Comparison of ENCODE assay signal across 31 cellular contexts in the genomic region with DNA sequence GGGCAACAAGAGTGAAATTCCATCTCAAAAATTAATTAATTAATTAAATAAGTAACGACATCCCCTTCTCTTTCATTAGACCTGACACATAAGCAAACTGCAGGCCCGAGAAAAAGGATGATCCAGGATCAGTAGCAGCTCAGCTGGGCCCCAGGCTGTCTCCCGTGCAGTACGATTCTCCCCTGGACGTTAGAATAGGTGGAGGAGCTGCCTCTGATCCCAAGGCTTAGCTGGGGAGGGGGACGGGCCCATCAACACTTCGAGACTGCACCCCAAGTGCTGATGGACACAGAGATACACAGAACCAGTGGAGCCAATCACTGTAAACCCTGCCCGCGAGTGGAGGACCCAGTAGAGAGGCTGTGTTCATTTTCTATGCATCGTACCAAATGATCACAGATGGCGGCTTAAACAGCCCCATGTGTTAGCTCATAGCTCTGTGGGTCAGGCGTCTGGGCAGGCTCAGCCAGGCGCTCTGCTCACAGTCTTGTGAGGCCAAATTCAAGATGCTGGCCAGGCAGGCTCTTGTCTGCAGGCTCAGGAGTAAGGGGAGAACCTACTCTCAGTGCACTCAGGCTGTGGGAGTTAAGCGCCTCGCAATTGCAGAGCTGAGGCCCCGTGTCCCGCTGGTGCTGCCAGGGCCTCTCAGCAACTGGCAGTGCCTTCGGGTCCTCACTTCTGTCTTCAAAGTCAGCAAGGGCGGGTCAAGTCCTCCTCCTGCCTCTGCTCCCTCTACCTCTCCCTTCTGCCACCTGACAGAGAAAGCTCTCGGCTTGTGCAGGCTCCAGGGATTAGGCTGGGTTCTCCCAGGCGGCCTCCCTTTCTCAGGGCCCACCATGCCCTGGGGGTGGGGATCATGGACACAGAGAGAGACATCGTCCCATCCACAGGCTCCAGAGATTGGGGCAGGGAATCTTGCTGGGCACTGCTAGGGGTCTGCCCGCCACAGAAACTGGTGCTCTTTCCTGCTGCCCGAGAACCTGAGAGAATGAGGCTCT. TPM values are rescaled to one million over a fixed set of nuclear protein-coding genes. Genes with fewer than 3 reads are reported as not detected.
"Had no signal": no experiment of that assay in that cellular context is flagged by ENCODE, and none has a peak within 500 bp of the region (broad histone marks: within the 10 kb centered on the region; RNA-seq: fewer than 3 reads in every experiment).

No MANE protein-coding gene starts in this region.

- DNase-seq: activated CD4-positive, alpha-beta memory T cell treated with anti-CD3 and anti-CD28 coated beads for 36 hours; activated CD4-positive, alpha-beta T cell treated with anti-CD3 and anti-CD28 coated beads, Interleukin-2, amount 50 U/mL, for 1 hour; activated CD8-positive, alpha-beta memory T cell treated with anti-CD3 and anti-CD28 coated beads, Interleukin-2, amount 50 U/mL, for 4 hours; activated naive CD4-positive, alpha-beta T cell treated with anti-CD3 and anti-CD28 coated beads, Interleukin-2, amount 10 ng/mL, durations not matched to agents 7 days and 5 days; activated naive CD8-positive, alpha-beta T cell treated with anti-CD3 and anti-CD28 coated beads, Interleukin-2, amount 50 U/mL, for 24 hours; activated T-cell treated with anti-CD3 and anti-CD28 coated beads for 4 hours; activated T-cell treated with anti-CD3 and anti-CD28 coated beads, Interleukin-2, amount 50 U/mL, for 4 hours; anterior cingulate cortex; caudate nucleus; Kasumi-1; KG1; MG63; NCI-H1048; NCI-H1436 treated with DMSO at 0.1 percent for 48 hours; NCI-H1694 treated with DMSO at 0.1 percent for 48 hours; NCI-H2029; NCI-H2171; NCI-H510A; NCI-H69; NK-92 treated with Interleukin-12 subunit alpha and Interleukin-12 subunit beta, amount 100 ng/mL, for 24 hours; PC-3; SIG-M5; SW 1271; T-helper 1 cell; T-helper 2 cell; T-helper 9 cell had no signal

- H3K27me3 ChIP-seq: MG63 had no signal

- H3K9me3 ChIP-seq: MG63 had no signal

- H3K27ac ChIP-seq: RWPE1 had no signal

- ATAC-seq: activated naive CD8-positive, alpha-beta T cell treated with anti-CD3 and anti-CD28 coated beads, Interleukin-2, amount 50 U/mL, for 24 hours; activated T-cell treated with anti-CD3 and anti-CD28 coated beads, Interleukin-2, amount 50 U/mL, for 4 hours; PC-3; Right ventricle myocardium inferior had no signal

- H3K4me3 ChIP-seq: MG63 had no signal

- H3K36me3 ChIP-seq: MG63 had no signal

RNA-seq across cellular contexts. Expression of gene RIMBP2, which starts 26.4 kb away (rescaled TPM):
- total RNA-seq: activated T-cell treated with anti-CD3 and anti-CD28 coated beads, Interleukin-2, amount 50 U/mL, for 4 hours; activated T-helper 1 cell treated with anti-CD3 and anti-CD28 coated beads, Interleukin-12 subunit alpha, Interleukin-12 subunit beta, Interleukin-2, Interleukin-4 antibody, amounts not matched to agents 30 ng/mL and 10 ng/mL and 1 ng/mL, durations not matched to agents 14 hours and 24 hours and 36 hours; bronchial epithelial cell; PC-3; Right ventricle myocardium inferior; SK-MEL-5 had no signal
